22 cellular contexts compared by ENCODE assay signal in genomic region chr1:113913887-113914664, GRCh38. TPM values are rescaled to one million over a fixed set of nuclear protein-coding genes. Genes with fewer than 3 reads are reported as not detected.
"Had no signal": no experiment of that assay in that cellular context is flagged by ENCODE, and none has a peak within 500 bp of the region (broad histone marks: within the 10 kb centered on the region; RNA-seq: fewer than 3 reads in every experiment).

No MANE protein-coding gene starts in this region.

- DNase-seq: activated CD4-positive, alpha-beta T cell treated with anti-CD3 and anti-CD28 coated beads, Interleukin-2, amount 10 ng/mL, durations not matched to agents 24 days and 14 days; activated CD4-positive, CD25-positive, alpha-beta regulatory T cell; activated CD8-positive, alpha-beta memory T cell treated with anti-CD3 and anti-CD28 coated beads, Interleukin-2, amount 10 ng/mL, durations not matched to agents 7 days and 5 days; activated CD8-positive, alpha-beta T cell treated with anti-CD3 and anti-CD28 coated beads for 36 hours; activated effector memory CD4-positive, alpha-beta T cell treated with anti-CD3 and anti-CD28 coated beads, Interleukin-2, amount 50 U/mL, for 16 hours; activated naive CD4-positive, alpha-beta T cell treated with anti-CD3 and anti-CD28 coated beads, Interleukin-2, amount 50 U/mL, for 16 hours; activated T-cell treated with anti-CD3 and anti-CD28 coated beads for 4 hours; aorta; dermis blood vessel endothelial cell; effector CD8-positive, alpha-beta T cell; foreskin keratinocyte; immature natural killer cell; kidney glomerular epithelial cell; left lung; mammary epithelial cell; midbrain; natural killer cell; substantia nigra; thyroid gland had no signal

RNA-seq across cellular contexts. Expression of gene BCL2L15, which starts 26.7 kb away (rescaled TPM):
- total RNA-seq: cardiac septum had no signal

RNA-seq across cellular contexts. Expression of gene PTPN22, which starts 42.6 kb away (rescaled TPM):
- total RNA-seq: dermis blood vessel endothelial cell, osteocyte, progenitor cell of endocrine pancreas had no signal
